ENCODE assay signal across 10 cellular contexts in genomic region chr1:118984086-118984989, GRCh38. TPM values are rescaled to one million over a fixed set of nuclear protein-coding genes. Genes with fewer than 3 reads are reported as not detected.
DNase-seq lines count a peak whose midpoint lies in the region; ATAC-seq and TF ChIP-seq lines count a peak whose summit lies in the region.
"Had no signal": no experiment of that assay in that cellular context is flagged by ENCODE, and none has a peak within 500 bp of the region (broad histone marks: within the 10 kb centered on the region; RNA-seq: fewer than 3 reads in every experiment).

No MANE protein-coding gene starts in this region.

- H3K4me1 Mint-ChIP-seq in nephron progenitor cell: peaks cover 74% of the 10 kb centered on the region

- peaks cover 18% of the 10 kb centered on the region for H3K9me3 Mint-ChIP-seq in nephron progenitor cell

- H3K27me3 ChIP-seq in ACC112 (ENCODE audit: insufficient read depth, low read length) (no peaks in the 10 kb centered on the region), gastroesophageal sphincter (peaks cover 100% of the 10 kb centered on the region)

- TF ChIP-seq EP300 in gastroesophageal sphincter (IDR thresholded peaks at IDR 0.05): no peak

- in situ Hi-C loops in GM13977 (cut with MboI; ENCODE audit: low pct_unique_long_range_greater_than_20kb, low sequenced_read_pairs, unreplicated experiment): no loop called here

- no peak overlapping the region for H3K27ac Mint-ChIP-seq in nephron progenitor cell

- H3K36me3 ChIP-seq in ACC112 (ENCODE audit: insufficient read depth, low read length): peaks cover 5% of the 10 kb centered on the region; the same call in 1 of the 2 replicates
- H3K36me3 ChIP-seq in gastroesophageal sphincter: no peaks in the 10 kb centered on the region

- H3K27ac ChIP-seq in ACC112 (ENCODE audit: low read depth, low read length) (peak overlapping the region; percentile 72), gastroesophageal sphincter (no peak overlapping the region)

- peaks cover 10% of the 10 kb centered on the region for H3K36me3 Mint-ChIP-seq in nephron progenitor cell (ENCODE audit: low read depth)

- TF ChIP-seq POLR2A in gastroesophageal sphincter (IDR thresholded peaks at IDR 0.05): no peak

- H3K4me1 ChIP-seq in ACC112 (ENCODE audit: control insufficient read depth, insufficient read depth, low read length, unreplicated experiment) (no peaks in the 10 kb centered on the region), gastroesophageal sphincter (peaks cover 0 to 70% (median 15%) of the 10 kb centered on the region in 3 donors)

- TF ChIP-seq CTCF in GM13977 (IDR thresholded peaks at IDR 0.05; ENCODE audit: extremely low read depth, insufficient read depth, missing control alignments): no peak
- TF ChIP-seq CTCF in nephron progenitor cell (IDR thresholded peaks at IDR 0.05): no peak
- TF ChIP-seq CTCF in gastroesophageal sphincter (IDR thresholded peaks at IDR 0.05): no peak

- H3K27me3 Mint-ChIP-seq in nephron progenitor cell (ENCODE audit: low read depth, poor library complexity): peaks cover 100% of the 10 kb centered on the region

- no peak overlapping the region for H2AFZ ChIP-seq in ACC112 (ENCODE audit: low read length, unreplicated experiment)

- no peak for ATAC-seq in gastroesophageal sphincter

- peak overlapping the region; percentile 94 for H3K4me3 ChIP-seq in ACC112 (ENCODE audit: low read depth, low read length)
- peak overlapping the region in 1 of 2 donors; percentile 39 for H3K4me3 ChIP-seq in gastroesophageal sphincter
- H3K4me3 ChIP-seq: lung had no signal

- peaks cover 0 to 32% (median 0%) of the 10 kb centered on the region in 3 donors for H3K9me3 ChIP-seq in gastroesophageal sphincter

- H3K79me2 ChIP-seq in ACC112 (ENCODE audit: control insufficient read depth, insufficient read depth, low read length, unreplicated experiment): peaks cover 77% of the 10 kb centered on the region

- WGBS in gastroesophageal sphincter (ENCODE audit: low coverage in 1 of 2), 2 donors: 0 to 35% methylated on average over 3 to 14 of the region's 58 CpGs

- H3K4me3 Mint-ChIP-seq in nephron progenitor cell: peak overlapping the region; percentile 83

- DNase-seq in GM13977 (ENCODE audit: low spot score) (peak; percentile 23), ecto neural progenitor cell (ENCODE audit: low spot score) (peak; percentile 62), nephron progenitor cell (peak; percentile 51), NOMO-1 treated with dmso at 0.1 percent for 144 hours (lab: John Stamatoyannopoulos, UW; ENCODE audit: unreplicated experiment) (no peak), NCI-H2171 (lab: John Stamatoyannopoulos, UW) (no peak), DMS 273 treated with DMSO at 0.1 percent for 48 hours (lab: John Stamatoyannopoulos, UW) (no peak)
- DNase-seq: DMS53 had no signal

RNA-seq across cellular contexts. Expression of gene TBX15, which starts 3.8 kb away (rescaled TPM):
- 1 to 10 TPM in 1 of 4 donors, under 1 TPM in 3; 0.45 to 1.6 (median 0.56) TPM for total RNA-seq in gastroesophageal sphincter

Comparison
In these comparisons a context has a peak if more than half of its experiments do, and no peak if none do; other contexts are left out.
1. DNase-seq: peak in GM13977 (single experiment), ecto neural progenitor cell (single experiment) and nephron progenitor cell (single experiment); none in NOMO-1 treated with dmso at 0.1 percent for 144 hours (single experiment), NCI-H2171 (single experiment) and DMS 273 treated with DMSO at 0.1 percent for 48 hours (single experiment).